Comparison of ENCODE assay signal across 8 cellular contexts in genomic region chr4:42568610-42569207, GRCh38.
A peak's percentile ranks its signal among the peaks of the same experiment; 100 is the strongest.
DNase-seq lines count a peak whose midpoint lies in the region; ATAC-seq and TF ChIP-seq lines count a peak whose summit lies in the region.

No MANE protein-coding gene starts in this region.

- CTCF ChIA-PET in PC-9 (lab: Charles Lee): interaction anchor here (1.0 kb wide), 1 partner anchor 397 kb away, joined by 3 read pairs; no protein-coding TSS in a partner anchor

- H3K4me3 ChIP-seq in KMS-11 (IDR thresholded peaks at IDR 0.05; ENCODE audit: insufficient read depth, low read depth, low read length): no peak overlapping the region
- H3K4me3 ChIP-seq in PC-9: no peak overlapping the region
- H3K4me3 ChIP-seq in tibial nerve: no peak overlapping the region

- no peaks in the 10 kb centered on the region for H3F3A ChIP-seq in PC-9 (ENCODE audit: insufficient read depth, low read depth)

- no peaks in the 10 kb centered on the region for H3K79me2 ChIP-seq in KMS-11 (ENCODE audit: insufficient read depth, low read depth)
- H3K79me2 ChIP-seq in PC-9 (ENCODE audit: low read depth): no peaks in the 10 kb centered on the region

- H3K27me3 ChIP-seq in KMS-11 (ENCODE audit: insufficient read depth, low read depth) (no peaks in the 10 kb centered on the region), PC-9 (ENCODE audit: insufficient read depth, low read depth) (no peaks in the 10 kb centered on the region), tibial nerve (no peaks in the 10 kb centered on the region)

- H3K9me3 Mint-ChIP-seq in activated T-helper 1 cell treated with anti-CD3 and anti-CD28 coated beads, Interleukin-12 subunit alpha, Interleukin-12 subunit beta, Interleukin-2, Interleukin-4 antibody, amounts not matched to agents 30 ng/mL and 10 ng/mL and 1 ng/mL, durations not matched to agents 14 hours and 24 hours and 36 hours: no peaks in the 10 kb centered on the region

- ATAC-seq in GM21723 (IDR thresholded peaks at IDR 0.05; ENCODE audit: unreplicated experiment): peak; percentile 98

- no peaks in the 10 kb centered on the region for H3K4me1 Mint-ChIP-seq in activated T-helper 1 cell treated with anti-CD3 and anti-CD28 coated beads, Interleukin-12 subunit alpha, Interleukin-12 subunit beta, Interleukin-2, Interleukin-4 antibody, amounts not matched to agents 30 ng/mL and 10 ng/mL and 1 ng/mL, durations not matched to agents 14 hours and 24 hours and 36 hours (ENCODE audit: low read depth)

- no peak overlapping the region for H3K9ac ChIP-seq in KMS-11

- no peaks in the 10 kb centered on the region for H3K27me3 Mint-ChIP-seq in activated T-helper 1 cell treated with anti-CD3 and anti-CD28 coated beads, Interleukin-12 subunit alpha, Interleukin-12 subunit beta, Interleukin-2, Interleukin-4 antibody, amounts not matched to agents 30 ng/mL and 10 ng/mL and 1 ng/mL, durations not matched to agents 14 hours and 24 hours and 36 hours (ENCODE audit: insufficient read depth)

- H3K4me3 Mint-ChIP-seq in activated T-helper 1 cell treated with anti-CD3 and anti-CD28 coated beads, Interleukin-12 subunit alpha, Interleukin-12 subunit beta, Interleukin-2, Interleukin-4 antibody, amounts not matched to agents 30 ng/mL and 10 ng/mL and 1 ng/mL, durations not matched to agents 14 hours and 24 hours and 36 hours: no peak overlapping the region

- BruUV-seq in PC-9 (replicated peaks; lab: Mats Ljungman, UMichigan): no TSS peak

- DNase-seq in G401 (ENCODE audit: low spot score) (peak; percentile 90), PC-9 (peak in 1 of 2 experiments; percentile 20), fibroblast of the conjunctiva (ENCODE audit: low read depth) (peak; percentile 57), occipital lobe (lab: John Stamatoyannopoulos, UW) (peak; percentile 31), tibial nerve (ENCODE audit: low spot score in 2 of 2) (peak in 1 of 2 donors; percentile 81)
- DNase-seq in activated T-helper 1 cell treated with anti-CD3 and anti-CD28 coated beads, Interleukin-12 subunit alpha, Interleukin-12 subunit beta, Interleukin-2, Interleukin-4 antibody, amounts not matched to agents 30 ng/mL and 10 ng/mL and 1 ng/mL, durations not matched to agents 14 hours and 24 hours and 36 hours (ENCODE audit: low spot score): peak; percentile 25

- H2AFZ ChIP-seq in KMS-11 (ENCODE audit: low read depth) (no peak overlapping the region), PC-9 (no peak overlapping the region)

- no peak for TF ChIP-seq POLR2A in tibial nerve (IDR thresholded peaks at IDR 0.05)

- POLR2A ChIA-PET in PC-9 (lab: Charles Lee; ENCODE audit: unreplicated experiment): no interaction called here

- H3K27ac ChIP-seq in KMS-11 (no peak overlapping the region), PC-9 (no peak overlapping the region), tibial nerve (peak overlapping the region in 1 of 4 donors; percentile 26)

- H3K27ac Mint-ChIP-seq in activated T-helper 1 cell treated with anti-CD3 and anti-CD28 coated beads, Interleukin-12 subunit alpha, Interleukin-12 subunit beta, Interleukin-2, Interleukin-4 antibody, amounts not matched to agents 30 ng/mL and 10 ng/mL and 1 ng/mL, durations not matched to agents 14 hours and 24 hours and 36 hours: no peak overlapping the region

- H3K36me3 ChIP-seq in KMS-11 (ENCODE audit: insufficient read depth): no peaks in the 10 kb centered on the region
- no peaks in the 10 kb centered on the region for H3K36me3 ChIP-seq in PC-9 (ENCODE audit: low read depth)
- peaks cover 0 to 6% (median 0%) of the 10 kb centered on the region in 3 donors for H3K36me3 ChIP-seq in tibial nerve

- H3K9me3 ChIP-seq in PC-9 (ENCODE audit: insufficient read depth, low read depth) (no peaks in the 10 kb centered on the region), tibial nerve (no peaks in the 10 kb centered on the region)

- TF ChIP-seq EP300 in tibial nerve (IDR thresholded peaks at IDR 0.05): no peak

- intact Hi-C loops in PC-9 (cut with micrococcal nuclease; ENCODE audit: unreplicated experiment): loop anchor here (1.0 kb wide), 1 partner anchor 297 kb away; no protein-coding TSS in a partner anchor
- intact Hi-C loops in activated T-helper 1 cell treated with anti-CD3 and anti-CD28 coated beads, Interleukin-12 subunit alpha, Interleukin-12 subunit beta, Interleukin-2, Interleukin-4 antibody, amounts not matched to agents 30 ng/mL and 10 ng/mL and 1 ng/mL, durations not matched to agents 14 hours and 24 hours and 36 hours (cut with micrococcal nuclease): loop anchor here (1.0 to 2.0 kb wide), 5 partner anchors 88 to 297 kb away; partner anchors contain the start of gene ATP8A1

- in situ Hi-C loops in G401 (cut with HindIII; ENCODE audit: low sequenced_read_pairs): no loop called here

- no peaks in the 10 kb centered on the region for H3K9me2 ChIP-seq in PC-9 (ENCODE audit: insufficient read depth)

- TF ChIP-seq CTCF in KMS-11 (conservative IDR thresholded peaks at IDR 0.05; ENCODE audit: low read depth, low read length) (peak; percentile 49; the same call in 1 of the 2 replicates), PC-9 (conservative IDR thresholded peaks at IDR 0.05) (peak; percentile 76), tibial nerve (IDR thresholded peaks at IDR 0.05) (peak; percentile 58 to 77 (median 64))

- peaks cover 2% of the 10 kb centered on the region for H3K36me3 Mint-ChIP-seq in activated T-helper 1 cell treated with anti-CD3 and anti-CD28 coated beads, Interleukin-12 subunit alpha, Interleukin-12 subunit beta, Interleukin-2, Interleukin-4 antibody, amounts not matched to agents 30 ng/mL and 10 ng/mL and 1 ng/mL, durations not matched to agents 14 hours and 24 hours and 36 hours (ENCODE audit: low read depth)

- H3K4me2 ChIP-seq in KMS-11 (no peak overlapping the region), PC-9 (no peak overlapping the region)

- 3% methylated on average over 4 of the region's 4 CpGs for WGBS in tibial nerve, 2 donors

- H4K20me1 ChIP-seq in KMS-11 (ENCODE audit: insufficient read depth) (no peaks in the 10 kb centered on the region), PC-9 (ENCODE audit: insufficient read depth) (no peaks in the 10 kb centered on the region)

- no peaks in the 10 kb centered on the region for H3K4me1 ChIP-seq in KMS-11 (ENCODE audit: low read depth, poor library complexity, severe bottlenecking)
- H3K4me1 ChIP-seq in PC-9 (replicated peaks; ENCODE audit: insufficient read depth): no peaks in the 10 kb centered on the region
- peaks cover 0 to 15% (median 2%) of the 10 kb centered on the region in 4 donors for H3K4me1 ChIP-seq in tibial nerve
